7 cellular contexts compared by ENCODE assay signal in the genomic region with DNA sequence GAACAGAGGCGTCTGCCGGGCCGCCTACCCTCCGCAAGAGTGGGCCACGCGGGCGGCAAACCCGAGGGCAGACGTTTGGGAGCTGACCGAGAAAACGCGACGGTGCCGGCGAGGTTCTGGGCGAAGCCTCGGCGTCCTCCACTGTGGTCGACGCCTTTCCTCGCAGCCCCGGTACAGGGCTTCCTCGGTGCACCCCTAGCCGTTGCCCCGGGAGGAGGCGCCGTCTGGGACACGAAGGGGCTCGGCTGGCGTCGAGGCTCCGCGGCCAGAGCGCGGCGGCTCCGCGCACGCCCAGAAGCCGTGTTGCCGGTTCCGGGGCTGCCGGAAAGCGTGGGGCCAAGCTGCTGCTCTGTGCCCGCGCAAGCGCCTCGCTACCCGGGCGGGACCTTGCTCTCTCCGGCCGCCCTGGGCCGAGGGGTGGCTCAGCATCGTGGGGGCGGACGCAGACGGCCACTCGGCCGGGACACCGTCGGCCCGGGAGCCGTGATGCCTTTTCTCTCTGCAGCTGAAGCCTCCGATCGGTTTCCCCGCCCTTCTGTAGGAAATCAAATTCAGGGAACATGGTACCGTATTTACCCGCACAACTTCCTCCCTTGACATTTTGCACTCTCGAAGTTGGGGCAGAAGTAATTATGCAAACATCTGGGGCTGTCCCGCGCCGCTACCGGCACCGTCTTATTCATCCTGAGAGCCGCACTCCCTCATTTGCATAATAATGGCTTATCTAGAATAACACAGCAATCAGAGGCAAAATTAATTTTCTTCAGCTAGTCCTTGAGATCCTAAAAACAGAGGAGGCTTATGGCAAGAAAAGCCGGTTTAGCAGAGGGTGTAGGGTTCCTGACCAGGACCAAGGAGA. TPM values are rescaled to one million over a fixed set of nuclear protein-coding genes. Genes with fewer than 3 reads are reported as not detected.
DNase-seq lines count a peak whose midpoint lies in the region; ATAC-seq and TF ChIP-seq lines count a peak whose summit lies in the region.

No MANE protein-coding gene starts in this region.

- no peak overlapping the region for H3K27ac ChIP-seq in gastrocnemius medialis

- DNase-seq in SK-N-DZ (ENCODE audit: low spot score) (peak; percentile 70), chondrocyte (ENCODE audit: low spot score) (no peak), Right ventricle myocardium inferior (ENCODE audit: missing footprints) (no peak), gastrocnemius medialis (no peak)
- DNase-seq in stimulated activated CD4-positive, alpha-beta T cell treated with anti-CD3 and anti-CD28 coated beads, Interleukin-12 subunit alpha, Interleukin-12 subunit beta, amount 100 ng/mL, for 48 hours (ENCODE audit: low read depth in 2 of 3, low spot score in 1 of 3), result peak; percentile 65 to 70 (median 69)

- no peak overlapping the region for H3K4me3 ChIP-seq in gastrocnemius medialis

- ATAC-seq in GM18868 (IDR thresholded peaks at IDR 0.05; ENCODE audit: unreplicated experiment) (peak; percentile 61), HG02938 (IDR thresholded peaks at IDR 0.05; ENCODE audit: unreplicated experiment) (peak; percentile 61), Right ventricle myocardium inferior (no peak), gastrocnemius medialis (no peak)

- no peaks in the 10 kb centered on the region for H3K36me3 ChIP-seq in gastrocnemius medialis

- H3K36me3 Mint-ChIP-seq in chondrocyte (ENCODE audit: low read depth), result peaks cover 1% of the 10 kb centered on the region

- in situ Hi-C loops in gastrocnemius medialis (cut with MboI; ENCODE audit: low sequenced_read_pairs in 4 of 4), result no loop called here

- H3K9me3 Mint-ChIP-seq in chondrocyte (ENCODE audit: low read depth), result no peaks in the 10 kb centered on the region

- peaks cover 98 to 100% (median 100%) of the 10 kb centered on the region in 3 donors for H3K27me3 ChIP-seq in gastrocnemius medialis

- TF ChIP-seq CTCF in chondrocyte (IDR thresholded peaks at IDR 0.05) (no peak), gastrocnemius medialis (IDR thresholded peaks at IDR 0.05 in 4 of 5, conservative IDR thresholded peaks at IDR 0.05 in 1 of 5) (no peak)

- H3K4me3 Mint-ChIP-seq in chondrocyte (ENCODE audit: unreplicated experiment), result peak overlapping the region; percentile 47

- intact Hi-C loops in Right ventricle myocardium inferior (cut with DNase I), result no loop called here
- intact Hi-C loops in gastrocnemius medialis (cut with DNase I; ENCODE audit: low total_unique reads), result no loop called here

- H3K4me1 Mint-ChIP-seq in chondrocyte (ENCODE audit: low read depth), result peaks cover 21% of the 10 kb centered on the region

- H3K9me3 ChIP-seq in gastrocnemius medialis, result no peaks in the 10 kb centered on the region

- no peak for TF ChIP-seq POLR2A in gastrocnemius medialis (IDR thresholded peaks at IDR 0.05)

- H3K4me1 ChIP-seq in gastrocnemius medialis, result peaks cover 6 to 13% of the 10 kb centered on the region in 2 donors

- peaks cover 71% of the 10 kb centered on the region for H3K27me3 Mint-ChIP-seq in chondrocyte (ENCODE audit: low read depth)

- no peak overlapping the region for H3K27ac Mint-ChIP-seq in chondrocyte (ENCODE audit: unreplicated experiment)

RNA-seq across cellular contexts. Expression of a gene that starts 7.3 kb away (rescaled TPM):
- polyA plus RNA-seq in SK-N-DZ (2014; cell fraction: cytosol; rRNA removed), result 16.5 and 24.6 TPM in 2 replicates
- 43.5 and 47.0 TPM in 2 replicates for polyA plus RNA-seq in SK-N-DZ (2014; cell fraction: nucleus; rRNA removed)
- total RNA-seq in chondrocyte (4.6 to 8.3 TPM (median 6.1 TPM) in 3 replicates), Right ventricle myocardium inferior (5.3 TPM), gastrocnemius medialis (under 1 TPM in 3 of 4 donors, not detected in 1; 0.18 to 0.94 (median 0.49) TPM)

RNA-seq across cellular contexts. Expression of a gene that starts 26.3 kb away (rescaled TPM):
- polyA plus RNA-seq in SK-N-DZ (2014; cell fraction: cytosol; rRNA removed), result 108 and 109 TPM in 2 replicates
- polyA plus RNA-seq in SK-N-DZ (2014; cell fraction: nucleus; rRNA removed), result 144 and 174 TPM in 2 replicates
- total RNA-seq in chondrocyte (4.1 to 11.8 TPM (median 4.9 TPM) in 3 replicates), Right ventricle myocardium inferior (4.2 TPM), gastrocnemius medialis (1 to 10 TPM in 1 of 4 donors, under 1 TPM in 2, not detected in 1; 0.13 to 1.1 (median 0.42) TPM)

RNA-seq across cellular contexts. Expression of a gene that starts 35.0 kb away (rescaled TPM):
- 9.9 and 14.1 TPM in 2 replicates for polyA plus RNA-seq in SK-N-DZ (2014; cell fraction: cytosol; rRNA removed)
- 25.6 and 26.8 TPM in 2 replicates for polyA plus RNA-seq in SK-N-DZ (2014; cell fraction: nucleus; rRNA removed)
- total RNA-seq in chondrocyte (26.7 to 27.2 TPM (median 26.8 TPM) in 3 replicates), Right ventricle myocardium inferior (23.7 TPM), gastrocnemius medialis (1 to 10 TPM; 3.0 to 9.0 (median 5.3) TPM)

Comparison
In these comparisons a context has a peak if more than half of its experiments do, and no peak if none do; other contexts are left out.
1. ATAC-seq: peak in GM18868 (single experiment) and HG02938 (single experiment); none in Right ventricle myocardium inferior (single experiment) and gastrocnemius medialis (0 of 2).
2. DNase-seq: peak in SK-N-DZ (single experiment) and stimulated activated CD4-positive, alpha-beta T cell treated with anti-CD3 and anti-CD28 coated beads, Interleukin-12 subunit alpha, Interleukin-12 subunit beta, amount 100 ng/mL, for 48 hours (3 of 3); none in chondrocyte (single experiment), Right ventricle myocardium inferior (single experiment) and gastrocnemius medialis (0 of 2).